12 cellular contexts compared by ENCODE assay signal in the genomic region with DNA sequence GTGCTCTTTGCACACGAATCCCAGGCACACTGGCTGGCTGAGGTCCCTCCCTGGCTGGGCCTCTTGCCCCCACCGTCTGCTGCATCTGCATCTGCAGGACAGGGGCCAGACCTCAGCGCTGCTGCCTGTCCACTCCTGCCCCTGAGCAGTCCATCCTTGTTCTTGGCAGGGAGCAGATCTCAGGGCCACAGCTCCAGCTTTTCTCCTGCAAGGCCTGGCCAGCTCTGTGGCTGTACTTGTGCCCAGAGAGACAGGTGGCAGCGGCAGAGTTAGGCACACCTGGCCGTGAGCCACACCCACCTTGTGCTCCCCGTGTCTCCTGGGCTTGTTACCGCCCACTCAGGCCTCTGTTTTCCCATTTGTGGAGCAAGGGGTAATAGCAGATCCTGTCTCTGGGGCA. TPM values are rescaled to one million over a fixed set of nuclear protein-coding genes. Genes with fewer than 3 reads are reported as not detected.
DNase-seq lines count a peak whose midpoint lies in the region; ATAC-seq and TF ChIP-seq lines count a peak whose summit lies in the region.
"Had no signal": no experiment of that assay in that cellular context is flagged by ENCODE, and none has a peak within 500 bp of the region (broad histone marks: within the 10 kb centered on the region; RNA-seq: fewer than 3 reads in every experiment).

No MANE protein-coding gene starts in this region.

- intact Hi-C loops in ascending aorta (cut with DNase I) = loop anchor here (10.0 kb wide), 1 partner anchor 1367 kb away; a partner anchor contains a TSS

- H3K27ac Mint-ChIP-seq in stimulated activated memory B cell treated with anti-CD40 and anti-IgM and Interleukin-4, amounts not matched to agents 10 μg/mL and 1 μg/mL and 100 μg/mL, for 72 hours = peak overlapping the region; percentile 93
- no peak overlapping the region for H3K27ac Mint-ChIP-seq in T-helper 17 cell
- H3K27ac Mint-ChIP-seq: activated naive CD4-positive, alpha-beta T cell treated with anti-CD3 and anti-CD28 coated beads, Interleukin-2, amount 50 U/mL, for 72 hours; CD8-positive, alpha-beta T cell had no signal

- H3K4me3 Mint-ChIP-seq in stimulated activated memory B cell treated with anti-CD40 and anti-IgM and Interleukin-4, amounts not matched to agents 10 μg/mL and 1 μg/mL and 100 μg/mL, for 72 hours = no peak overlapping the region
- H3K4me3 Mint-ChIP-seq in T-helper 17 cell = no peak overlapping the region
- H3K4me3 Mint-ChIP-seq: CD8-positive, alpha-beta T cell had no signal

- H3K9ac ChIP-seq in liver (ENCODE audit: low read depth in 1 of 2, low read length in 2 of 2) = no peak overlapping the region

- TF ChIP-seq RAD21 in liver (IDR thresholded peaks at IDR 0.05) = no peak

- WGBS in liver = 45% methylated on average over 7 of the region's 7 CpGs

- H3K27ac ChIP-seq in ascending aorta (peak overlapping the region; percentile 77), liver (ENCODE audit: low read depth in 1 of 2, low read length in 2 of 2) (peak overlapping the region; percentile 83 to 87)

- H3K27me3 Mint-ChIP-seq in stimulated activated memory B cell treated with anti-CD40 and anti-IgM and Interleukin-4, amounts not matched to agents 10 μg/mL and 1 μg/mL and 100 μg/mL, for 72 hours = no peaks in the 10 kb centered on the region
- no peaks in the 10 kb centered on the region for H3K27me3 Mint-ChIP-seq in T-helper 17 cell

- H3K4me1 Mint-ChIP-seq in stimulated activated memory B cell treated with anti-CD40 and anti-IgM and Interleukin-4, amounts not matched to agents 10 μg/mL and 1 μg/mL and 100 μg/mL, for 72 hours = peaks cover 92% of the 10 kb centered on the region
- H3K4me1 Mint-ChIP-seq in T-helper 17 cell = peaks cover 5% of the 10 kb centered on the region

- H3K4me1 ChIP-seq in ascending aorta (peaks cover 20 to 55% of the 10 kb centered on the region in 2 donors), liver (ENCODE audit: control insufficient read depth in 4 of 4, insufficient read depth in 4 of 4, low read length in 3 of 4) (peaks cover 18 to 62% (median 45%) of the 10 kb centered on the region in 4 donors)

- peak; percentile 23 for DNase-seq in NCI-H1105 treated with DMSO at 0.1 percent for 48 hours (lab: John Stamatoyannopoulos, UW)
- DNase-seq in ascending aorta (ENCODE audit: low spot score in 2 of 2) = no peak
- no peak for DNase-seq in D341Med (ENCODE audit: low spot score)
- DNase-seq in T-helper 17 cell = no peak
- DNase-seq: CD8-positive, alpha-beta T cell; nucleus accumbens; stimulated activated CD4-positive, alpha-beta T cell treated with anti-CD3 and anti-CD28 coated beads, Interleukin-2, amount 100 ng/mL, for 24 hours; stimulated activated naive CD4-positive, alpha-beta T cell treated with Interleukin-2 at 50 U/mL for 16 hours had no signal

- TF ChIP-seq CTCF in ascending aorta (IDR thresholded peaks at IDR 0.05) (no peak), liver (IDR thresholded peaks at IDR 0.05; ENCODE audit: low read depth, low read length, missing input control) (no peak)

- peaks cover 54% of the 10 kb centered on the region for H3K36me3 Mint-ChIP-seq in stimulated activated memory B cell treated with anti-CD40 and anti-IgM and Interleukin-4, amounts not matched to agents 10 μg/mL and 1 μg/mL and 100 μg/mL, for 72 hours
- H3K36me3 Mint-ChIP-seq in T-helper 17 cell (ENCODE audit: low read depth) = no peaks in the 10 kb centered on the region
- H3K36me3 Mint-ChIP-seq: activated naive CD4-positive, alpha-beta T cell treated with anti-CD3 and anti-CD28 coated beads, Interleukin-2, amount 50 U/mL, for 72 hours; CD8-positive, alpha-beta T cell had no signal

- H3K27me3 ChIP-seq in ascending aorta (no peaks in the 10 kb centered on the region), liver (ENCODE audit: control insufficient read depth in 4 of 4, insufficient read depth in 4 of 4, low read length in 3 of 4) (no peaks in the 10 kb centered on the region)

- no peak overlapping the region for H3K4me3 ChIP-seq in ascending aorta
- H3K4me3 ChIP-seq in liver (ENCODE audit: low read depth in 1 of 3, low read length in 3 of 3) = no peak overlapping the region

- no peaks in the 10 kb centered on the region for H3K9me3 Mint-ChIP-seq in stimulated activated memory B cell treated with anti-CD40 and anti-IgM and Interleukin-4, amounts not matched to agents 10 μg/mL and 1 μg/mL and 100 μg/mL, for 72 hours
- H3K9me3 Mint-ChIP-seq: activated naive CD4-positive, alpha-beta T cell treated with anti-CD3 and anti-CD28 coated beads, Interleukin-2, amount 50 U/mL, for 72 hours; CD8-positive, alpha-beta T cell had no signal

- H3K9me3 ChIP-seq in ascending aorta = no peaks in the 10 kb centered on the region
- H3K9me3 ChIP-seq in liver (ENCODE audit: control insufficient read depth in 4 of 4, low read length in 3 of 4) = no peaks in the 10 kb centered on the region
- no peaks in the 10 kb centered on the region for H3K9me3 ChIP-seq in T-helper 17 cell (ENCODE audit: control insufficient read depth, low read length, poor library complexity, severe bottlenecking)

- H3K36me3 ChIP-seq in ascending aorta = no peaks in the 10 kb centered on the region
- H3K36me3 ChIP-seq in liver (ENCODE audit: control insufficient read depth in 4 of 4, insufficient read depth in 3 of 4, low read depth in 1 of 4, low read length in 3 of 4) = no peaks in the 10 kb centered on the region

- ATAC-seq in stimulated activated memory B cell treated with anti-CD40 and anti-IgM and Interleukin-4, amounts not matched to agents 10 μg/mL and 1 μg/mL and 100 μg/mL, for 72 hours = no peak
- ATAC-seq in GM19467 (IDR thresholded peaks at IDR 0.05; ENCODE audit: unreplicated experiment) (no peak), T-helper 17 cell (no peak)
- ATAC-seq: activated naive CD4-positive, alpha-beta T cell treated with anti-CD3 and anti-CD28 coated beads, Interleukin-2, amount 50 U/mL, for 72 hours; CD8-positive, alpha-beta T cell had no signal

TF ChIP-seq in liver, 16 proteins besides CTCF, POLR2A, EP300 and RAD21 (continues in another document):
- no peak for TF ChIP-seq NR2F2 (IDR thresholded peaks at IDR 0.05)
- TF ChIP-seq, protein P1, sequence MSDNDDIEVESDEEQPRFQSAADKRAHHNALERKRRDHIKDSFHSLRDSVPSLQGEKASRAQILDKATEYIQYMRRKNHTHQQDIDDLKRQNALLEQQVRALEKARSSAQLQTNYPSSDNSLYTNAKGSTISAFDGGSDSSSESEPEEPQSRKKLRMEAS (IDR thresholded peaks at IDR 0.05) = no peak
- no peak for TF ChIP-seq HNF4G (IDR thresholded peaks at IDR 0.05)
- TF ChIP-seq SP1 (IDR thresholded peaks at IDR 0.05) = no peak
- TF ChIP-seq, protein P2, sequence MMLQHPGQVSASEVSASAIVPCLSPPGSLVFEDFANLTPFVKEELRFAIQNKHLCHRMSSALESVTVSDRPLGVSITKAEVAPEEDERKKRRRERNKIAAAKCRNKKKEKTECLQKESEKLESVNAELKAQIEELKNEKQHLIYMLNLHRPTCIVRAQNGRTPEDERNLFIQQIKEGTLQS (IDR thresholded peaks at IDR 0.05) = no peak
- no peak for TF ChIP-seq EGR1 (IDR thresholded peaks at IDR 0.05; ENCODE audit: low read depth in 2 of 2)
- no peak for TF ChIP-seq JUND (IDR thresholded peaks at IDR 0.05)
- no peak for TF ChIP-seq TAF1 (conservative IDR thresholded peaks at IDR 0.05)
- TF ChIP-seq RXRA (IDR thresholded peaks at IDR 0.05) = no peak
- no peak for TF ChIP-seq HNF4A (conservative IDR thresholded peaks at IDR 0.05)
- TF ChIP-seq, protein P3, sequence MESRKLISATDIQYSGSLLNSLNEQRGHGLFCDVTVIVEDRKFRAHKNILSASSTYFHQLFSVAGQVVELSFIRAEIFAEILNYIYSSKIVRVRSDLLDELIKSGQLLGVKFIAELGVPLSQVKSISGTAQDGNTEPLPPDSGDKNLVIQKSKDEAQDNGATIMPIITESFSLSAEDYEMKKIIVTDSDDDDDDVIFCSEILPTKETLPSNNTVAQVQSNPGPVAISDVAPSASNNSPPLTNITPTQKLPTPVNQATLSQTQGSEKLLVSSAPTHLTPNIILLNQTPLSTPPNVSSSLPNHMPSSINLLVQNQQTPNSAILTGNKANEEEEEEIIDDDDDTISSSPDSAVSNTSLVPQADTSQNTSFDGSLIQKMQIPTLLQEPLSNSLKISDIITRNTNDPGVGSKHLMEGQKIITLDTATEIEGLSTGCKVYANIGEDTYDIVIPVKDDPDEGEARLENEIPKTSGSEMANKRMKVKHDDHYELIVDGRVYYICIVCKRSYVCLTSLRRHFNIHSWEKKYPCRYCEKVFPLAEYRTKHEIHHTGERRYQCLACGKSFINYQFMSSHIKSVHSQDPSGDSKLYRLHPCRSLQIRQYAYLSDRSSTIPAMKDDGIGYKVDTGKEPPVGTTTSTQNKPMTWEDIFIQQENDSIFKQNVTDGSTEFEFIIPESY (IDR thresholded peaks at IDR 0.05) = no peak
- no peak for TF ChIP-seq YY1 (IDR thresholded peaks at IDR 0.05)
- TF ChIP-seq, protein P4, sequence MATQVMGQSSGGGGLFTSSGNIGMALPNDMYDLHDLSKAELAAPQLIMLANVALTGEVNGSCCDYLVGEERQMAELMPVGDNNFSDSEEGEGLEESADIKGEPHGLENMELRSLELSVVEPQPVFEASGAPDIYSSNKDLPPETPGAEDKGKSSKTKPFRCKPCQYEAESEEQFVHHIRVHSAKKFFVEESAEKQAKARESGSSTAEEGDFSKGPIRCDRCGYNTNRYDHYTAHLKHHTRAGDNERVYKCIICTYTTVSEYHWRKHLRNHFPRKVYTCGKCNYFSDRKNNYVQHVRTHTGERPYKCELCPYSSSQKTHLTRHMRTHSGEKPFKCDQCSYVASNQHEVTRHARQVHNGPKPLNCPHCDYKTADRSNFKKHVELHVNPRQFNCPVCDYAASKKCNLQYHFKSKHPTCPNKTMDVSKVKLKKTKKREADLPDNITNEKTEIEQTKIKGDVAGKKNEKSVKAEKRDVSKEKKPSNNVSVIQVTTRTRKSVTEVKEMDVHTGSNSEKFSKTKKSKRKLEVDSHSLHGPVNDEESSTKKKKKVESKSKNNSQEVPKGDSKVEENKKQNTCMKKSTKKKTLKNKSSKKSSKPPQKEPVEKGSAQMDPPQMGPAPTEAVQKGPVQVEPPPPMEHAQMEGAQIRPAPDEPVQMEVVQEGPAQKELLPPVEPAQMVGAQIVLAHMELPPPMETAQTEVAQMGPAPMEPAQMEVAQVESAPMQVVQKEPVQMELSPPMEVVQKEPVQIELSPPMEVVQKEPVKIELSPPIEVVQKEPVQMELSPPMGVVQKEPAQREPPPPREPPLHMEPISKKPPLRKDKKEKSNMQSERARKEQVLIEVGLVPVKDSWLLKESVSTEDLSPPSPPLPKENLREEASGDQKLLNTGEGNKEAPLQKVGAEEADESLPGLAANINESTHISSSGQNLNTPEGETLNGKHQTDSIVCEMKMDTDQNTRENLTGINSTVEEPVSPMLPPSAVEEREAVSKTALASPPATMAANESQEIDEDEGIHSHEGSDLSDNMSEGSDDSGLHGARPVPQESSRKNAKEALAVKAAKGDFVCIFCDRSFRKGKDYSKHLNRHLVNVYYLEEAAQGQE (IDR thresholded peaks at IDR 0.05) = no peak
- TF ChIP-seq GABPA (IDR thresholded peaks at IDR 0.05 in 1 of 2, conservative IDR thresholded peaks at IDR 0.05 in 1 of 2) = no peak
- TF ChIP-seq FOXA2 (IDR thresholded peaks at IDR 0.05) = no peak

RNA-seq across cellular contexts. Expression of a gene that starts 13.9 kb away (rescaled TPM):
- total RNA-seq in ascending aorta = 6.7 TPM
- 10 to 100 TPM; 36.4 to 48.5 TPM for total RNA-seq in liver
- polyA plus RNA-seq in liver = 10 to 100 TPM; 32.5 to 49.7 TPM
- 10 to 100 TPM in 1 of 2 donors, 1 to 10 TPM in 1; 7.8 to 12.7 TPM for total RNA-seq in T-helper 17 cell
